Comparison of ENCODE assay signal across 9 cellular contexts in the genomic region with DNA sequence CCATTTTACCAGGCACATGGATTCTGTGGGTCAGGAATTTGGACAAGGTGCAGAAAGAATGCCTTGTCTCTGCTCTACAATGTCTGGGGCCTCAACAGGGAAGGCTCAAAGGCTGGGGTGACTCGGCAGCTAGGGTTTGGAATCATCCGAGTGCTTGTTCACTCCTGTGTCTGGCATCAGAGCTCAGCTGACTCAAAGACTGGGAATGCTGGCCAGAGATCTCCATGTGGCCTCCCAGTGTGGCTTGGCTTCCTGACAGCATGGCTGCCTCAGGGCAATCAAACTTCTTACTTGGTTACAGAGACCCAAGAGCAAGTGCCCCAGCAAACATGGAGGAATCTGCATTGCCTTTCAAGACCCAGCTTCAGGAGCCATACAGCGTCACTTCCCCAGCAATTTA.
DNase-seq lines count a peak whose midpoint lies in the region; ATAC-seq and TF ChIP-seq lines count a peak whose summit lies in the region.
"Had no signal": no experiment of that assay in that cellular context is flagged by ENCODE, and none has a peak within 500 bp of the region (broad histone marks: within the 10 kb centered on the region; RNA-seq: fewer than 3 reads in every experiment).

No MANE protein-coding gene starts in this region.

- peaks cover 14% of the 10 kb centered on the region for H3K36me3 Mint-ChIP-seq in activated CD8-positive, alpha-beta T cell treated with anti-CD3 and anti-CD28 coated beads for 36 hours (ENCODE audit: low read depth)
- H3K36me3 Mint-ChIP-seq in activated CD8-positive, alpha-beta T cell treated with anti-CD3 and anti-CD28 coated beads, Interleukin-2, amount 10 ng/mL, durations not matched to agents 7 days and 5 days (ENCODE audit: low read depth), result peaks cover 31% of the 10 kb centered on the region
- H3K36me3 Mint-ChIP-seq in stimulated activated effector memory CD8-positive, alpha-beta T cell treated with anti-CD3 and anti-CD28 coated beads, Interleukin-12 subunit alpha, Interleukin-12 subunit beta, amount 100 ng/mL, for 72 hours, result peaks cover 6% of the 10 kb centered on the region
- no peaks in the 10 kb centered on the region for H3K36me3 Mint-ChIP-seq in mesothelial cell of epicardium

- no peak overlapping the region for H3K4me3 ChIP-seq in fibroblast of the aortic adventitia (ENCODE audit: low read depth, low read length)

- in situ Hi-C loops in GM13977 (cut with MboI; ENCODE audit: low pct_unique_long_range_greater_than_20kb, low sequenced_read_pairs, unreplicated experiment), result no loop called here

- POLR2A ChIA-PET in activated CD8-positive, alpha-beta T cell treated with anti-CD3 and anti-CD28 coated beads for 36 hours (lab: Charles Lee), result interaction anchor here (1.2 to 1.3 kb wide), 2 partner anchors 17 to 405 kb away, joined by 3 to 5 read pairs; no protein-coding TSS in a partner anchor
- POLR2A ChIA-PET in activated CD8-positive, alpha-beta T cell treated with anti-CD3 and anti-CD28 coated beads, Interleukin-2, amount 10 ng/mL, durations not matched to agents 7 days and 5 days (lab: Charles Lee), result interaction anchor here (1.1 to 1.3 kb wide), 2 partner anchors 12 to 173 kb away, joined by 3 read pairs; no protein-coding TSS in a partner anchor

- CTCF ChIA-PET in activated CD8-positive, alpha-beta T cell treated with anti-CD3 and anti-CD28 coated beads for 36 hours (lab: Charles Lee), result interaction anchor here (0.7 to 1.5 kb wide), 5 partner anchors 10 to 172 kb away, joined by 3 to 4 read pairs (median 3); no protein-coding TSS in a partner anchor
- CTCF ChIA-PET in activated CD8-positive, alpha-beta T cell treated with anti-CD3 and anti-CD28 coated beads, Interleukin-2, amount 10 ng/mL, durations not matched to agents 7 days and 5 days (lab: Charles Lee), result interaction anchor here (0.8 to 1.5 kb wide), 4 partner anchors 10 to 421 kb away, joined by 3 to 6 read pairs (median 4); no protein-coding TSS in a partner anchor

- H3K27ac Mint-ChIP-seq in activated CD8-positive, alpha-beta T cell treated with anti-CD3 and anti-CD28 coated beads for 36 hours, result peak overlapping the region; percentile 68
- no peak overlapping the region for H3K27ac Mint-ChIP-seq in activated CD8-positive, alpha-beta T cell treated with anti-CD3 and anti-CD28 coated beads, Interleukin-2, amount 10 ng/mL, durations not matched to agents 7 days and 5 days
- H3K27ac Mint-ChIP-seq in stimulated activated effector memory CD8-positive, alpha-beta T cell treated with anti-CD3 and anti-CD28 coated beads, Interleukin-12 subunit alpha, Interleukin-12 subunit beta, amount 100 ng/mL, for 72 hours, result peak overlapping the region; percentile 27
- H3K27ac Mint-ChIP-seq in mesothelial cell of epicardium, result no peak overlapping the region

- no peak for TF ChIP-seq CTCF in activated CD8-positive, alpha-beta T cell treated with anti-CD3 and anti-CD28 coated beads for 36 hours (IDR thresholded peaks at IDR 0.05)
- TF ChIP-seq CTCF in fibroblast of the aortic adventitia (IDR thresholded peaks at IDR 0.05; ENCODE audit: insufficient read depth, low read length) (no peak), mesothelial cell of epicardium (IDR thresholded peaks at IDR 0.05; ENCODE audit: unreplicated experiment) (no peak), GM13977 (IDR thresholded peaks at IDR 0.05; ENCODE audit: extremely low read depth, insufficient read depth, missing control alignments) (no peak)

- ATAC-seq in activated CD8-positive, alpha-beta T cell treated with anti-CD3 and anti-CD28 coated beads for 36 hours, result no peak
- no peak for ATAC-seq in activated CD8-positive, alpha-beta T cell treated with anti-CD3 and anti-CD28 coated beads, Interleukin-2, amount 10 ng/mL, durations not matched to agents 7 days and 5 days
- no peak for ATAC-seq in stimulated activated effector memory CD8-positive, alpha-beta T cell treated with anti-CD3 and anti-CD28 coated beads, Interleukin-12 subunit alpha, Interleukin-12 subunit beta, amount 100 ng/mL, for 72 hours
- ATAC-seq in GM21381 (IDR thresholded peaks at IDR 0.05; ENCODE audit: unreplicated experiment), result no peak

- DNase-seq in activated CD8-positive, alpha-beta T cell treated with anti-CD3 and anti-CD28 coated beads for 36 hours, result no peak
- DNase-seq in activated CD8-positive, alpha-beta T cell treated with anti-CD3 and anti-CD28 coated beads, Interleukin-2, amount 10 ng/mL, durations not matched to agents 7 days and 5 days, result no peak
- DNase-seq in T1000 (lab: John Stamatoyannopoulos, UW) (peak; percentile 87), fibroblast of the aortic adventitia (ENCODE audit: low read depth) (peak; percentile 99), mesothelial cell of epicardium (ENCODE audit: low spot score in 2 of 2, unreplicated experiment in 2 of 2) (no peak), GM13977 (ENCODE audit: low spot score) (no peak)
- no peak for DNase-seq in stimulated activated effector memory CD8-positive, alpha-beta T cell treated with anti-CD3 and anti-CD28 coated beads, Interleukin-12 subunit alpha, Interleukin-12 subunit beta, amount 100 ng/mL, for 72 hours (ENCODE audit: low spot score in 2 of 2)
- DNase-seq: dermis blood vessel endothelial cell had no signal

- H3K27me3 Mint-ChIP-seq in activated CD8-positive, alpha-beta T cell treated with anti-CD3 and anti-CD28 coated beads for 36 hours, result no peaks in the 10 kb centered on the region
- no peaks in the 10 kb centered on the region for H3K27me3 Mint-ChIP-seq in activated CD8-positive, alpha-beta T cell treated with anti-CD3 and anti-CD28 coated beads, Interleukin-2, amount 10 ng/mL, durations not matched to agents 7 days and 5 days (ENCODE audit: low read depth)
- H3K27me3 Mint-ChIP-seq in mesothelial cell of epicardium (ENCODE audit: low read depth), result no peaks in the 10 kb centered on the region

- peaks cover 70% of the 10 kb centered on the region for H3K4me1 Mint-ChIP-seq in activated CD8-positive, alpha-beta T cell treated with anti-CD3 and anti-CD28 coated beads for 36 hours (ENCODE audit: low read depth)
- H3K4me1 Mint-ChIP-seq in activated CD8-positive, alpha-beta T cell treated with anti-CD3 and anti-CD28 coated beads, Interleukin-2, amount 10 ng/mL, durations not matched to agents 7 days and 5 days (ENCODE audit: low read depth), result peaks cover 74% of the 10 kb centered on the region
- peaks cover 78% of the 10 kb centered on the region for H3K4me1 Mint-ChIP-seq in stimulated activated effector memory CD8-positive, alpha-beta T cell treated with anti-CD3 and anti-CD28 coated beads, Interleukin-12 subunit alpha, Interleukin-12 subunit beta, amount 100 ng/mL, for 72 hours
- peaks cover 13% of the 10 kb centered on the region for H3K4me1 Mint-ChIP-seq in mesothelial cell of epicardium

- intact Hi-C loops in activated CD8-positive, alpha-beta T cell treated with anti-CD3 and anti-CD28 coated beads for 36 hours (cut with micrococcal nuclease), result loop anchor here (5.0 to 10.0 kb wide), 2 partner anchors 59 to 523 kb away; no protein-coding TSS in a partner anchor

- peaks cover 4% of the 10 kb centered on the region for H3K9me3 Mint-ChIP-seq in activated CD8-positive, alpha-beta T cell treated with anti-CD3 and anti-CD28 coated beads for 36 hours
- peaks cover 4% of the 10 kb centered on the region for H3K9me3 Mint-ChIP-seq in activated CD8-positive, alpha-beta T cell treated with anti-CD3 and anti-CD28 coated beads, Interleukin-2, amount 10 ng/mL, durations not matched to agents 7 days and 5 days (ENCODE audit: insufficient read depth)
- H3K9me3 Mint-ChIP-seq in stimulated activated effector memory CD8-positive, alpha-beta T cell treated with anti-CD3 and anti-CD28 coated beads, Interleukin-12 subunit alpha, Interleukin-12 subunit beta, amount 100 ng/mL, for 72 hours, result peaks cover 9% of the 10 kb centered on the region
- H3K9me3 Mint-ChIP-seq in mesothelial cell of epicardium, result peaks cover 5% of the 10 kb centered on the region

- H3K4me3 Mint-ChIP-seq in activated CD8-positive, alpha-beta T cell treated with anti-CD3 and anti-CD28 coated beads for 36 hours, result no peak overlapping the region
- H3K4me3 Mint-ChIP-seq in activated CD8-positive, alpha-beta T cell treated with anti-CD3 and anti-CD28 coated beads, Interleukin-2, amount 10 ng/mL, durations not matched to agents 7 days and 5 days, result no peak overlapping the region
- H3K4me3 Mint-ChIP-seq in stimulated activated effector memory CD8-positive, alpha-beta T cell treated with anti-CD3 and anti-CD28 coated beads, Interleukin-12 subunit alpha, Interleukin-12 subunit beta, amount 100 ng/mL, for 72 hours, result no peak overlapping the region
- H3K4me3 Mint-ChIP-seq in mesothelial cell of epicardium, result no peak overlapping the region

Comparison
In these comparisons a context has a peak if more than half of its experiments do, and no peak if none do; other contexts are left out.
1. H3K27ac Mint-ChIP-seq: peak in activated CD8-positive, alpha-beta T cell treated with anti-CD3 and anti-CD28 coated beads for 36 hours (single experiment) and stimulated activated effector memory CD8-positive, alpha-beta T cell treated with anti-CD3 and anti-CD28 coated beads, Interleukin-12 subunit alpha, Interleukin-12 subunit beta, amount 100 ng/mL, for 72 hours (single experiment); none in activated CD8-positive, alpha-beta T cell treated with anti-CD3 and anti-CD28 coated beads, Interleukin-2, amount 10 ng/mL, durations not matched to agents 7 days and 5 days (single experiment) and mesothelial cell of epicardium (single experiment).
2. DNase-seq: peak in T1000 (single experiment) and fibroblast of the aortic adventitia (single experiment); none in activated CD8-positive, alpha-beta T cell treated with anti-CD3 and anti-CD28 coated beads for 36 hours (single experiment), activated CD8-positive, alpha-beta T cell treated with anti-CD3 and anti-CD28 coated beads, Interleukin-2, amount 10 ng/mL, durations not matched to agents 7 days and 5 days (single experiment), stimulated activated effector memory CD8-positive, alpha-beta T cell treated with anti-CD3 and anti-CD28 coated beads, Interleukin-12 subunit alpha, Interleukin-12 subunit beta, amount 100 ng/mL, for 72 hours (0 of 2), mesothelial cell of epicardium (0 of 2) and GM13977 (single experiment).